In the genomic region with DNA sequence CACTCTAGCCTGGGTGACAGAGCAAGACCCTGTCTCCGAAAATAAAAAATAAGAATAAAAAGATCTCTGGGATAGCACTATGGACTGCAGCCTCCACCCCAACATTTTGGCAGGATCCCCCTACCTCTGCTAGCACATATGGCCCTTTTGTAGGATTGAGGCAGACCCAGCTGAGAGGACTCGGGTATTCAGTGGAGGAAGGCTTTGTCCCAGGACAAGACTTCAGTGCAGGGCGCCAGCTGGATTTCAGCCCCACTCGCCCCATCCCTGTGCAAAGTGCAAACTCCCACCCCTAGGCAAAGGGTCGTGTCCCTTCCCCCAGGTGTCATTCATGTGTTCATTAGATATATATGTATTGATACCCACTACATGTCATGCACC, we compare ENCODE assay signal across 26 cellular contexts.
DNase-seq lines count a peak whose midpoint lies in the region; ATAC-seq lines count a peak whose summit lies in the region.
"Had no signal": no experiment of that assay in that cellular context is flagged by ENCODE, and none has a peak within 500 bp of the region (broad histone marks: within the 10 kb centered on the region; RNA-seq: fewer than 3 reads in every experiment).

No MANE protein-coding gene starts in this region.

- H3K4me1 ChIP-seq in BLaER1 treated with 17β-estradiol and CSF1 and Interleukin-3, amounts not matched to agents 10 nM and 100 nM = peaks cover 10 to 44% (median 24%) of the 10 kb centered on the region in 10 experiments; a peak in 19 of 20 replicates
- peaks cover 18 to 26% of the 10 kb centered on the region in 2 donors for H3K4me1 ChIP-seq in naive thymus-derived CD4-positive, alpha-beta T cell (ENCODE audit: control insufficient read depth in 2 of 2, insufficient read depth in 2 of 2, low read length in 2 of 2)
- H3K4me1 ChIP-seq: A549, suprapubic skin had no signal

- H3K27ac ChIP-seq in BLaER1 treated with 17β-estradiol and CSF1 and Interleukin-3, amounts not matched to agents 10 nM and 100 nM = 0 out of 22 replicates have a peak overlapping the region, but pooled peaks of 1 of the 11 experiments have one; percentile 14
- peak overlapping the region; percentile 81 for H3K27ac ChIP-seq in KOPT-K1 (ENCODE audit: low read depth, low read length, poor library complexity, severe bottlenecking)
- H3K27ac ChIP-seq in naive thymus-derived CD4-positive, alpha-beta T cell (ENCODE audit: low read depth, low read length) = no peak overlapping the region
- H3K27ac ChIP-seq: A549, ovary, suprapubic skin had no signal

- H3K9me3 Mint-ChIP-seq in activated CD4-positive, alpha-beta memory T cell treated with anti-CD3 and anti-CD28 coated beads, Interleukin-2, amount 10 ng/mL, durations not matched to agents 7 days and 5 days = no peaks in the 10 kb centered on the region
- peaks cover 8% of the 10 kb centered on the region for H3K9me3 Mint-ChIP-seq in activated CD4-positive, alpha-beta memory T cell treated with anti-CD3 and anti-CD28 coated beads for 36 hours
- H3K9me3 Mint-ChIP-seq in naive thymus-derived CD4-positive, alpha-beta T cell = peaks cover 0 to 19% (median 0%) of the 10 kb centered on the region in 11 donors
- H3K9me3 Mint-ChIP-seq: neural crest cell had no signal

- H3K9ac ChIP-seq in BLaER1 treated with 17β-estradiol and CSF1 and Interleukin-3, amounts not matched to agents 10 nM and 100 nM = no peak overlapping the region

- intact Hi-C loops in activated CD4-positive, alpha-beta memory T cell treated with anti-CD3 and anti-CD28 coated beads for 36 hours (cut with micrococcal nuclease) = no loop called here
- intact Hi-C loops in naive thymus-derived CD4-positive, alpha-beta T cell (cut with micrococcal nuclease) = no loop called here

- peaks cover 1 to 38% (median 27%) of the 10 kb centered on the region in 11 experiments; a peak in 19 of 22 replicates for H3K9me3 ChIP-seq in BLaER1 treated with 17β-estradiol and CSF1 and Interleukin-3, amounts not matched to agents 10 nM and 100 nM (replicated peaks in 1 of 11)
- peaks cover 8% of the 10 kb centered on the region for H3K9me3 ChIP-seq in KOPT-K1 (ENCODE audit: insufficient read depth, low read length, poor library complexity, severe bottlenecking)
- H3K9me3 ChIP-seq in naive thymus-derived CD4-positive, alpha-beta T cell (ENCODE audit: control insufficient read depth in 2 of 3, low read length in 3 of 3) = no peaks in the 10 kb centered on the region
- H3K9me3 ChIP-seq: A549, HAP-1, suprapubic skin had no signal

- H3K27ac Mint-ChIP-seq in activated CD4-positive, alpha-beta memory T cell treated with anti-CD3 and anti-CD28 coated beads, Interleukin-2, amount 10 ng/mL, durations not matched to agents 7 days and 5 days = peak overlapping the region; percentile 98
- H3K27ac Mint-ChIP-seq in activated CD4-positive, alpha-beta memory T cell treated with anti-CD3 and anti-CD28 coated beads for 36 hours = no peak overlapping the region
- H3K27ac Mint-ChIP-seq in naive thymus-derived CD4-positive, alpha-beta T cell = peak overlapping the region in 6 of 9 donors; percentile 56 to 88 (median 79)

- H3K36me3 ChIP-seq in BLaER1 treated with 17β-estradiol and CSF1 and Interleukin-3, amounts not matched to agents 10 nM and 100 nM = no peaks in the 10 kb centered on the region
- no peaks in the 10 kb centered on the region for H3K36me3 ChIP-seq in KOPT-K1 (ENCODE audit: insufficient read depth, low read length)
- no peaks in the 10 kb centered on the region for H3K36me3 ChIP-seq in naive thymus-derived CD4-positive, alpha-beta T cell (ENCODE audit: control insufficient read depth in 2 of 3, insufficient read depth in 3 of 3, low read length in 3 of 3)
- H3K36me3 ChIP-seq: HAP-1, ovary, suprapubic skin had no signal

- CTCF ChIA-PET in activated CD4-positive, alpha-beta memory T cell treated with anti-CD3 and anti-CD28 coated beads, Interleukin-2, amount 10 ng/mL, durations not matched to agents 7 days and 5 days (lab: Charles Lee) = interaction anchor here (1.0 to 1.8 kb wide), 2 partner anchors 9 to 33 kb away, joined by 4 to 8 read pairs; no protein-coding TSS in a partner anchor
- CTCF ChIA-PET in activated CD4-positive, alpha-beta memory T cell treated with anti-CD3 and anti-CD28 coated beads for 36 hours (lab: Charles Lee) = interaction anchor here (1.0 kb wide), 1 partner anchor 32 kb away, joined by 5 read pairs; no protein-coding TSS in a partner anchor
- CTCF ChIA-PET in naive thymus-derived CD4-positive, alpha-beta T cell (lab: Charles Lee) = interaction anchor here (1.1 kb wide), 1 partner anchor 32 kb away, joined by 3 read pairs; no protein-coding TSS in a partner anchor

- POLR2A ChIA-PET in activated CD4-positive, alpha-beta memory T cell treated with anti-CD3 and anti-CD28 coated beads, Interleukin-2, amount 10 ng/mL, durations not matched to agents 7 days and 5 days (lab: Charles Lee) = interaction anchor here (1.2 to 1.7 kb wide), 5 partner anchors 10 to 315 kb away, joined by 4 to 13 read pairs (median 5); partner anchors contain the start of gene CDK19
- POLR2A ChIA-PET in activated CD4-positive, alpha-beta memory T cell treated with anti-CD3 and anti-CD28 coated beads for 36 hours (lab: Charles Lee) = no interaction called here
- POLR2A ChIA-PET in naive thymus-derived CD4-positive, alpha-beta T cell (lab: Charles Lee) = interaction anchor here (0.8 kb wide), 2 partner anchors 254 to 313 kb away, joined by 3 read pairs; partner anchors contain the start of genes AMD1 and CDK19

- no peaks in the 10 kb centered on the region for H3K27me3 ChIP-seq in BLaER1 treated with 17β-estradiol and CSF1 and Interleukin-3, amounts not matched to agents 10 nM and 100 nM
- H3K27me3 ChIP-seq in naive thymus-derived CD4-positive, alpha-beta T cell (ENCODE audit: control insufficient read depth in 2 of 2, insufficient read depth in 2 of 2, low read length in 2 of 2) = no peaks in the 10 kb centered on the region
- H3K27me3 ChIP-seq: ovary, suprapubic skin had no signal

- no peaks in the 10 kb centered on the region for H3K27me3 Mint-ChIP-seq in activated CD4-positive, alpha-beta memory T cell treated with anti-CD3 and anti-CD28 coated beads, Interleukin-2, amount 10 ng/mL, durations not matched to agents 7 days and 5 days
- no peaks in the 10 kb centered on the region for H3K27me3 Mint-ChIP-seq in activated CD4-positive, alpha-beta memory T cell treated with anti-CD3 and anti-CD28 coated beads for 36 hours
- peaks cover 0 to 4% (median 0%) of the 10 kb centered on the region in 5 donors for H3K27me3 Mint-ChIP-seq in naive thymus-derived CD4-positive, alpha-beta T cell

- DNase-seq in activated CD4-positive, alpha-beta memory T cell treated with anti-CD3 and anti-CD28 coated beads, Interleukin-2, amount 10 ng/mL, durations not matched to agents 7 days and 5 days = no peak
- no peak for DNase-seq in activated CD4-positive, alpha-beta memory T cell treated with anti-CD3 and anti-CD28 coated beads for 36 hours
- DNase-seq in naive thymus-derived CD4-positive, alpha-beta T cell = no peak
- DNase-seq in iPS-NIHi7 (ENCODE audit: extremely low spot score) (no peak), midbrain (lab: John Stamatoyannopoulos, UW) (no peak), HT-29 (ENCODE audit: low spot score) (no peak)
- DNase-seq: activated CD4-positive, alpha-beta T cell treated with anti-CD3 and anti-CD28 coated beads for 48 hours; caudate nucleus; COR-L47; erythroblast; left colon; mammary epithelial cell; NCI-H1105 treated with DMSO at 0.1 percent for 48 hours; NCI-H187 treated with DMSO at 0.1 percent for 48 hours; NCI-H524 treated with DMSO at 0.1 percent for 48 hours; ovary; PC-3; Right ventricle myocardium superior; T1000 had no signal

- no peaks in the 10 kb centered on the region for H3K36me3 Mint-ChIP-seq in activated CD4-positive, alpha-beta memory T cell treated with anti-CD3 and anti-CD28 coated beads, Interleukin-2, amount 10 ng/mL, durations not matched to agents 7 days and 5 days (ENCODE audit: low read depth)
- H3K36me3 Mint-ChIP-seq in activated CD4-positive, alpha-beta memory T cell treated with anti-CD3 and anti-CD28 coated beads for 36 hours = no peaks in the 10 kb centered on the region
- H3K36me3 Mint-ChIP-seq in naive thymus-derived CD4-positive, alpha-beta T cell = peaks cover 0 to 21% (median 0%) of the 10 kb centered on the region in 5 donors

- peak overlapping the region; percentile 13 to 71 (median 52); a peak in 20 of 22 replicates for H3K4me2 ChIP-seq in BLaER1 treated with 17β-estradiol and CSF1 and Interleukin-3, amounts not matched to agents 10 nM and 100 nM
- H3K4me2 ChIP-seq: A549 had no signal

- H3K4me3 ChIP-seq in BLaER1 treated with 17β-estradiol and CSF1 and Interleukin-3, amounts not matched to agents 10 nM and 100 nM = no peak overlapping the region
- no peak overlapping the region for H3K4me3 ChIP-seq in naive thymus-derived CD4-positive, alpha-beta T cell (ENCODE audit: low read length)
- H3K4me3 ChIP-seq: A549, HAP-1, ovary, suprapubic skin had no signal

- peaks cover 37% of the 10 kb centered on the region for H3K4me1 Mint-ChIP-seq in activated CD4-positive, alpha-beta memory T cell treated with anti-CD3 and anti-CD28 coated beads, Interleukin-2, amount 10 ng/mL, durations not matched to agents 7 days and 5 days
- peaks cover 24% of the 10 kb centered on the region for H3K4me1 Mint-ChIP-seq in activated CD4-positive, alpha-beta memory T cell treated with anti-CD3 and anti-CD28 coated beads for 36 hours (ENCODE audit: low read depth)
- peaks cover 21 to 39% (median 26%) of the 10 kb centered on the region in 7 donors for H3K4me1 Mint-ChIP-seq in naive thymus-derived CD4-positive, alpha-beta T cell

- no peak for ATAC-seq in naive thymus-derived CD4-positive, alpha-beta T cell
- ATAC-seq: A549, PC-3, SK-N-SH treated with all-trans-retinoic acid at 6 μM for 48 hours had no signal

- no peaks in the 10 kb centered on the region for H4K20me1 ChIP-seq in BLaER1 treated with 17β-estradiol and CSF1 and Interleukin-3, amounts not matched to agents 10 nM and 100 nM

- H3K4me3 Mint-ChIP-seq in activated CD4-positive, alpha-beta memory T cell treated with anti-CD3 and anti-CD28 coated beads, Interleukin-2, amount 10 ng/mL, durations not matched to agents 7 days and 5 days = no peak overlapping the region
- H3K4me3 Mint-ChIP-seq in activated CD4-positive, alpha-beta memory T cell treated with anti-CD3 and anti-CD28 coated beads for 36 hours = no peak overlapping the region
- peak overlapping the region in 7 of 10 donors; percentile 24 to 65 (median 55) for H3K4me3 Mint-ChIP-seq in naive thymus-derived CD4-positive, alpha-beta T cell
- H3K4me3 Mint-ChIP-seq: neural crest cell had no signal

Comparison
In these comparisons a context has a peak if more than half of its experiments do, and no peak if none do; other contexts are left out.
1. H3K4me3 Mint-ChIP-seq: peak in naive thymus-derived CD4-positive, alpha-beta T cell (7 of 10); none in activated CD4-positive, alpha-beta memory T cell treated with anti-CD3 and anti-CD28 coated beads, Interleukin-2, amount 10 ng/mL, durations not matched to agents 7 days and 5 days (single experiment) and activated CD4-positive, alpha-beta memory T cell treated with anti-CD3 and anti-CD28 coated beads for 36 hours (single experiment).